ENCODE assay signal across 8 cellular contexts in genomic region chr6:2972219-2972487, GRCh38. TPM values are rescaled to one million over a fixed set of nuclear protein-coding genes. Genes with fewer than 3 reads are reported as not detected.
DNase-seq lines count a peak whose midpoint lies in the region; ATAC-seq and TF ChIP-seq lines count a peak whose summit lies in the region.
"Not testable (repeated sequence)": the region's sequence is repeated elsewhere in the genome, so short reads cannot be mapped to it uniquely, and the experiment has no call there.

No MANE protein-coding gene starts in this region.

- not testable (repeated sequence) for H3K36me3 Mint-ChIP-seq in H9 (ENCODE audit: insufficient read depth in 1 of 3, low read depth in 3 of 3); effector memory CD8-positive, alpha-beta T cell (ENCODE audit: insufficient read depth)
- peaks cover 25% of the 10 kb centered on the region for H3K36me3 Mint-ChIP-seq in natural killer cell treated with Interleukin-12 subunit alpha and Interleukin-12 subunit beta and Interleukin-15 and Interleukin-18, amount 100 ng/mL, for 72 hours

- WGBS in H9 (ENCODE audit: extremely low coverage, insufficient read length, low lambda C conversion rate), result no CpG with 5 or more reads among the region's 1 CpG
- 40 to 89% (median 41%) methylated on average over 1 of the region's 1 CpG for WGBS in adipose tissue, 3 donors
- WGBS in spleen, 5 donors, result 33 to 70% (median 41%) methylated on average over 1 of the region's 1 CpG

- TF ChIP-seq POLR2A in spleen (IDR thresholded peaks at IDR 0.05), result not testable (repeated sequence)

- H2BK120ac ChIP-seq in H9 (ENCODE audit: low read depth, low read length, poor library complexity, severe bottlenecking), result not testable (repeated sequence)

- H3K23ac ChIP-seq in H9 (ENCODE audit: insufficient read length, low read depth, low read length), result not testable (repeated sequence)

- not testable (repeated sequence) for H3K56ac ChIP-seq in H9 (ENCODE audit: insufficient read length, low read depth, low read length)

- peak overlapping the region; percentile 52 for H3K4me3 ChIP-seq in iPS-15b (ENCODE audit: low read depth, low read length)
- H3K4me3 ChIP-seq in spleen, result peak overlapping the region in 5 of 8 donors; percentile 58 to 91 (median 73)

- H3K27ac ChIP-seq in 22Rv1, result peak overlapping the region; percentile 80
- H3K27ac ChIP-seq in H9 (ENCODE audit: insufficient read length, low read depth, low read length), result not testable (repeated sequence)
- peak overlapping the region; percentile 85 for H3K27ac ChIP-seq in VCaP
- H3K27ac ChIP-seq in adipose tissue (ENCODE audit: low read depth, low read length), result peak overlapping the region; percentile 91
- H3K27ac ChIP-seq in spleen, result peak overlapping the region; percentile 92 to 98 (median 96)

- not testable (repeated sequence) for H3K27me3 Mint-ChIP-seq in H9 (ENCODE audit: low read depth); effector memory CD8-positive, alpha-beta T cell; natural killer cell treated with Interleukin-12 subunit alpha and Interleukin-12 subunit beta and Interleukin-15 and Interleukin-18, amount 100 ng/mL, for 72 hours

- H2BK12ac ChIP-seq in H9 (ENCODE audit: insufficient read length, low read depth, low read length), result not testable (repeated sequence)

- not testable (repeated sequence) for H3K9me3 Mint-ChIP-seq in H9; effector memory CD8-positive, alpha-beta T cell; natural killer cell treated with Interleukin-12 subunit alpha and Interleukin-12 subunit beta and Interleukin-15 and Interleukin-18, amount 100 ng/mL, for 72 hours

- not testable (repeated sequence) for H2BK5ac ChIP-seq in H9 (ENCODE audit: insufficient read length, low read length)

- not testable (repeated sequence) for H4K91ac ChIP-seq in H9 (ENCODE audit: insufficient read length, low read depth, low read length)

- H3K79me1 ChIP-seq in H9 (ENCODE audit: insufficient read depth, low read depth, low read length, poor library complexity, severe bottlenecking), result not testable (repeated sequence)

- H3K23me2 ChIP-seq in H9 (ENCODE audit: insufficient read length, low read depth, low read length, poor library complexity, severe bottlenecking), result not testable (repeated sequence)

- not testable (repeated sequence) for H3K4me1 ChIP-seq in H9 (ENCODE audit: insufficient read depth, low read length); iPS-15b (ENCODE audit: control insufficient read depth, insufficient read depth, low read length)
- H3K4me1 ChIP-seq in spleen, result peaks cover 9 to 63% (median 42%) of the 10 kb centered on the region in 6 donors

- H3K9ac ChIP-seq in H9 (ENCODE audit: extremely low read depth, insufficient read length, low read length); iPS-15b (ENCODE audit: low read depth, low read length): not testable (repeated sequence)

- not testable (repeated sequence) for H4K8ac ChIP-seq in H9 (replicated peaks; ENCODE audit: insufficient read length, low read depth, low read length)

- not testable (repeated sequence) for H3K18ac ChIP-seq in H9 (ENCODE audit: insufficient read length, low read depth, low read length)

- not testable (repeated sequence) for H3K27ac Mint-ChIP-seq in H9
- H3K27ac Mint-ChIP-seq in effector memory CD8-positive, alpha-beta T cell, result peak overlapping the region in 1 of 2 donors; percentile 85
- H3K27ac Mint-ChIP-seq in natural killer cell treated with Interleukin-12 subunit alpha and Interleukin-12 subunit beta and Interleukin-15 and Interleukin-18, amount 100 ng/mL, for 72 hours, result peak overlapping the region; percentile 92 to 93

- H3K4ac ChIP-seq in H9 (ENCODE audit: low read depth, low read length), result not testable (repeated sequence)

- H4K20me1 ChIP-seq in H9 (ENCODE audit: control insufficient read depth, insufficient read depth, insufficient read length), result not testable (repeated sequence)

- H3K27me3 ChIP-seq in H9 (ENCODE audit: insufficient read depth, low read length); iPS-15b (ENCODE audit: control insufficient read depth, insufficient read depth, low read length); spleen (replicated peaks in 1 of 7): not testable (repeated sequence)

- peaks cover 18 to 26% of the 10 kb centered on the region in 2 experiments for H3K4me1 Mint-ChIP-seq in H9
- H3K4me1 Mint-ChIP-seq in effector memory CD8-positive, alpha-beta T cell (ENCODE audit: low read depth in 2 of 2), result peaks cover 23 to 25% of the 10 kb centered on the region in 2 donors
- H3K4me1 Mint-ChIP-seq in natural killer cell treated with Interleukin-12 subunit alpha and Interleukin-12 subunit beta and Interleukin-15 and Interleukin-18, amount 100 ng/mL, for 72 hours (ENCODE audit: low read depth in 2 of 2), result peaks cover 50 to 74% of the 10 kb centered on the region in 2 donors

- H3K36me3 ChIP-seq in iPS-15b (ENCODE audit: control insufficient read depth, insufficient read depth, low read length); spleen: not testable (repeated sequence)

- not testable (repeated sequence) for TF ChIP-seq CTCF in 22Rv1 (IDR thresholded peaks at IDR 0.05); H9 (conservative IDR thresholded peaks at IDR 0.05); VCaP (conservative IDR thresholded peaks at IDR 0.05); spleen (IDR thresholded peaks at IDR 0.05 in 8 of 11, conservative IDR thresholded peaks at IDR 0.05 in 3 of 11)

- not testable (repeated sequence) for H2BK15ac ChIP-seq in H9 (ENCODE audit: low read depth, low read length)

- peak overlapping the region; percentile 69 to 81 for H3K4me3 Mint-ChIP-seq in H9
- H3K4me3 Mint-ChIP-seq in effector memory CD8-positive, alpha-beta T cell, result peak overlapping the region; percentile 82 to 90
- H3K4me3 Mint-ChIP-seq in natural killer cell treated with Interleukin-12 subunit alpha and Interleukin-12 subunit beta and Interleukin-15 and Interleukin-18, amount 100 ng/mL, for 72 hours, result peak overlapping the region; percentile 89

- H3K9me3 ChIP-seq in H9 (ENCODE audit: control insufficient read depth, low read depth, low read length); iPS-15b (ENCODE audit: control insufficient read depth, insufficient read depth, low read length); spleen: not testable (repeated sequence)

- intact Hi-C loops in spleen (cut with DNase I; ENCODE audit: low total_unique reads), result not testable (repeated sequence)

- ATAC-seq in effector memory CD8-positive, alpha-beta T cell (replicated peaks); natural killer cell treated with Interleukin-12 subunit alpha and Interleukin-12 subunit beta and Interleukin-15 and Interleukin-18, amount 100 ng/mL, for 72 hours: not testable (repeated sequence)

- not testable (repeated sequence) for H4K5ac ChIP-seq in H9 (ENCODE audit: insufficient read length, low read depth, low read length)

- H2AFZ ChIP-seq in H9 (ENCODE audit: low read length), result not testable (repeated sequence)

- DNase-seq in H9; effector memory CD8-positive, alpha-beta T cell; natural killer cell treated with Interleukin-12 subunit alpha and Interleukin-12 subunit beta and Interleukin-15 and Interleukin-18, amount 100 ng/mL, for 72 hours (ENCODE audit: low spot score); spleen: not testable (repeated sequence)

- not testable (repeated sequence) for H3T11ph ChIP-seq in H9 (ENCODE audit: low read length)

- not testable (repeated sequence) for H2BK20ac ChIP-seq in H9 (ENCODE audit: low read depth, low read length, poor library complexity, severe bottlenecking)

- not testable (repeated sequence) for H2AK5ac ChIP-seq in H9 (ENCODE audit: insufficient read length, low read length)

- H3K4me2 ChIP-seq in H9 (ENCODE audit: insufficient read depth, insufficient read length, low read length), result not testable (repeated sequence)

- not testable (repeated sequence) for H3K79me2 ChIP-seq in H9 (ENCODE audit: insufficient read depth, low read length)

- H3K14ac ChIP-seq in H9 (ENCODE audit: insufficient read depth, low read length), result not testable (repeated sequence)

RNA-seq across cellular contexts. Expression of gene SERPINB6, which starts 0.8 kb away (rescaled TPM):
- total RNA-seq in H9 (2021) (39.0 and 40.6 TPM in 2 replicates), spleen (100 to 1,000 TPM; 145 to 222 (median 188) TPM)
- polyA plus RNA-seq in adipose tissue (100 to 1,000 TPM; 105 to 166 (median 139) TPM), spleen (100 to 1,000 TPM; 111 to 256 (median 193) TPM)
- total RNA-seq in natural killer cell treated with Interleukin-12 subunit alpha and Interleukin-12 subunit beta and Interleukin-15 and Interleukin-18, amount 100 ng/mL, for 72 hours, result 100 to 1,000 TPM; 158 to 170 TPM

RNA-seq across cellular contexts. Expression of gene NQO2, which starts 27.5 kb away (rescaled TPM):
- total RNA-seq in H9 (2021) (105 and 106 TPM in 2 replicates), spleen (10 to 100 TPM; 21.3 to 55.1 (median 37.2) TPM)
- polyA plus RNA-seq in adipose tissue (10 to 100 TPM; 20.1 to 99.5 (median 73.4) TPM), spleen (10 to 100 TPM; 16.3 to 26.0 (median 17.0) TPM)
- total RNA-seq in natural killer cell treated with Interleukin-12 subunit alpha and Interleukin-12 subunit beta and Interleukin-15 and Interleukin-18, amount 100 ng/mL, for 72 hours, result 10 to 100 TPM; 18.0 to 35.1 TPM
